In the genomic region with DNA sequence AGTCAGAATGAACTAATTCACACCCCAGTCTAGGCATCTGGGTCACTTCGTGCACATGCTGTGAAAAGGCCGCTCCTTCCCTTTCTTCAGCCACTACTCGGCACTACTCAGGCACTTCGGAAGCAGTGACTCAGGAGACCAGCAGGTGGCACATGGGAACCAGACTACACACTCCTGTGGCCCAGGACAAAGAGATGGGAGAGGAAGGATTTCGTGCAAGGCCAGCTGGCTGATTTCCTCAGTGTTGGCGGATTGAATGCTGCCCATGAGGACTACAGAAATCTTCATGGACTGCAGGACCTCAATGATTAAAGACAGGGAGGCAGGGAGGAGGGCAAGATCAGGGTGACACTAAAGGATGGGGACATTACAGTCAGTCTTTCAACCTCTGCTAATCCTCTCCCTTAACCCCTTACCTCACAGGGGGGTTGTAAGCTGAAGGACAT, we compare ENCODE assay signal across 8 cellular contexts.
DNase-seq lines count a peak whose midpoint lies in the region; ATAC-seq, FAIRE-seq and TF ChIP-seq lines count a peak whose summit lies in the region.

No MANE protein-coding gene starts in this region.

- ATAC-seq in GM18907 (IDR thresholded peaks at IDR 0.05; ENCODE audit: unreplicated experiment): peak; percentile 55
- peak; percentile 53 for ATAC-seq in HG03103 (IDR thresholded peaks at IDR 0.05; ENCODE audit: low read depth, unreplicated experiment)

- no peaks in the 10 kb centered on the region for H4K20me1 ChIP-seq in keratinocyte (ENCODE audit: control insufficient read depth, extremely low read depth, insufficient read depth, low read length)

- dilution Hi-C loops in keratinocyte (cut with MboI; ENCODE audit: extremely low pct_ligation_motif_present, low sequenced_read_pairs): no loop called here

- TF ChIP-seq CTCF in VCaP (conservative IDR thresholded peaks at IDR 0.05): peak; percentile 90
- TF ChIP-seq CTCF in cardiac fibroblast (IDR thresholded peaks at IDR 0.05; ENCODE audit: low read depth, low read length): peak; percentile 91
- peak; percentile 89 to 98 (median 96) for TF ChIP-seq CTCF in keratinocyte (optimal IDR thresholded peaks at IDR 0.05 in 1 of 3, IDR thresholded peaks at IDR 0.05 in 1 of 3, conservative IDR thresholded peaks at IDR 0.05 in 1 of 3; ENCODE audit: extremely low read depth in 1 of 3, insufficient read depth in 2 of 3, low read length in 3 of 3)

- no peaks in the 10 kb centered on the region for H3K79me2 ChIP-seq in keratinocyte (ENCODE audit: control insufficient read depth, insufficient read depth, low read length)

- peak; percentile 98 for FAIRE-seq in keratinocyte (lab: Jason Lieb, UNC)

- no peaks in the 10 kb centered on the region for H3K36me3 ChIP-seq in keratinocyte (ENCODE audit: control insufficient read depth in 2 of 2, extremely low read depth in 1 of 2, insufficient read depth in 2 of 2, low read length in 2 of 2)

- peak overlapping the region; percentile 67 for H2AFZ ChIP-seq in keratinocyte (ENCODE audit: control insufficient read depth, low read length)

- no peak overlapping the region for H3K27ac ChIP-seq in VCaP
- no peak overlapping the region for H3K27ac ChIP-seq in keratinocyte (ENCODE audit: control insufficient read depth, insufficient read depth, low read length)

- H3K9ac ChIP-seq in keratinocyte (ENCODE audit: control insufficient read depth, extremely low read depth, insufficient read depth, low read length): no peak overlapping the region

- peaks cover under 1% of the 10 kb centered on the region for H3K27me3 ChIP-seq in keratinocyte (ENCODE audit: control insufficient read depth, extremely low read depth, insufficient read depth, low read length)

- H3K4me1 ChIP-seq in keratinocyte (ENCODE audit: control insufficient read depth, extremely low read depth, insufficient read depth, low read length): no peaks in the 10 kb centered on the region

- H3K9me3 ChIP-seq in keratinocyte (ENCODE audit: control insufficient read depth, low read depth, low read length): no peaks in the 10 kb centered on the region

- peak overlapping the region; percentile 12 for H3K4me2 ChIP-seq in keratinocyte (ENCODE audit: control insufficient read depth, extremely low read depth, insufficient read depth, low read depth, low read length)

- H3K4me3 ChIP-seq in cardiac fibroblast (replicated peaks in 1 of 2; ENCODE audit: low read depth in 2 of 2, low read length in 2 of 2) (no peak overlapping the region), keratinocyte (ENCODE audit: control insufficient read depth in 2 of 3, extremely low read depth in 1 of 3, insufficient read depth in 2 of 3, low read depth in 1 of 3, low read length in 3 of 3) (no peak overlapping the region)

- no peaks in the 10 kb centered on the region for H3K9me1 ChIP-seq in keratinocyte (ENCODE audit: control insufficient read depth, extremely low read depth, insufficient read depth, low read length)

- DNase-seq in Ammon's horn (ENCODE audit: low spot score) (peak; percentile 93), NCI-H2171 treated with DMSO at 0.1 percent for 48 hours (lab: John Stamatoyannopoulos, UW) (peak; percentile 91), cardiac fibroblast (ENCODE audit: low read depth in 2 of 2) (peak; percentile 88 to 92), keratinocyte (ENCODE audit: low read depth, low spot score) (peak; percentile 49)
- peak; percentile 3 to 40 (median 28) for DNase-seq in stimulated activated CD4-positive, alpha-beta T cell treated with anti-CD3 and anti-CD28 coated beads, Interleukin-1b, Interleukin-23, amount 100 ng/mL, for 24 hours (ENCODE audit: low read depth in 4 of 4, low spot score in 1 of 4)

Comparison
In these comparisons a context has a peak if more than half of its experiments do, and no peak if none do; other contexts are left out.
1. DNase-seq: peak in every context shown above with its lines; median percentile 93 in Ammon's horn; 91 in NCI-H2171 treated with DMSO at 0.1 percent for 48 hours; 90 in cardiac fibroblast; 49 in keratinocyte; 28 in stimulated activated CD4-positive, alpha-beta T cell treated with anti-CD3 and anti-CD28 coated beads, Interleukin-1b, Interleukin-23, amount 100 ng/mL, for 24 hours.